In the genomic region with DNA sequence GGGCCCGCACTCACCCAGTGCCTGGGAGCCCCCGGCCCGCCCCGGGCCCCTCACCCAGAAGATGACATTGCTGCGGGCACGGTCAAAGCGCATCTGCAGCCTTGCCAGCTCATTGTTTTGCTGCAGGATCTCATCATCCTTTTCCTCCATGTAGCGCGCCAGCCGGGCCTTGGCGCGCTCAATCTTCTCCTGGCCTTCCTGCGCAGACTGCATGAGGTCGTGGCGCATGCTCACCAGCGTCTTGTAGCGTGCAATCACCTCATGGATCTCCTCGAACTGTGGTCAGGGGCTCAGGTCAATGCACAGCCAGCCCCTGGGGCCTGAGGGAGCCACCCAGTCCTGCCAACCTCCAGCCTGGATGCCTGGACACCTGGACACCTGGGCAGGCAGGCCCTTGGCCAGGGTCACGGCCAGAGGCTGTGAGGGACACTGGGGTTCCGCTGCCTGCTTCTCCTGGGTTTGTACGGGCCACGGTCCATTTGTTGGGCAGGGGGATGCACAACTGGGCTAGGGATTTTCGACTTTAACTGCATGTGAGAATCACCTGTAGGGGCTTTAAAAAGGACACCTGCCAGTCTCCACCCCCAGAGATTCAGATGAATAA, we compare ENCODE assay signal across 24 cellular contexts. TPM values are rescaled to one million over a fixed set of nuclear protein-coding genes. Genes with fewer than 3 reads are reported as not detected.
"Had no signal": no experiment of that assay in that cellular context is flagged by ENCODE, and none has a peak within 500 bp of the region (broad histone marks: within the 10 kb centered on the region; RNA-seq: fewer than 3 reads in every experiment).

No MANE protein-coding gene starts in this region.

- DNase-seq: IMR-90, Kasumi-1, MM.1S, NCI-H1092 treated with DMSO at 0.1 percent for 48 hours, NCI-H1436, NCI-H187, NCI-H2029, NCI-H2081 treated with DMSO at 0.1 percent for 48 hours, NCI-H2171, NCI-H226, NCI-H446, NCI-H510A, NCI-H524 treated with DMSO at 0.1 percent for 48 hours, NCI-H69, NCI-H774, SHP77 treated with DMSO at 0.1 percent for 48 hours, SJCRH30 had no signal

- ATAC-seq: HepG2, Panc1, SK-N-SH treated with all-trans-retinoic acid at 6 μM for 48 hours had no signal

- H3K27me3 ChIP-seq: SJCRH30 had no signal

- H3K4me3 ChIP-seq: SJCRH30 had no signal

- H3K27ac ChIP-seq: KMS-11, RWPE1, SJCRH30 had no signal

- H3K9me3 ChIP-seq: SJCRH30 had no signal

- H3K4me1 ChIP-seq: SJCRH30 had no signal

- H3K9ac ChIP-seq: KMS-11 had no signal

- H3K4me2 ChIP-seq: KMS-11 had no signal

- H3K36me3 ChIP-seq: SJCRH30 had no signal

RNA-seq across cellular contexts. Expression of gene CCDC42, which starts 9.2 kb away (rescaled TPM):
- total RNA-seq: HepG2, HT1080, IMR-90, M059J, SJCRH30 had no signal
- polyA plus RNA-seq: HepG2, IMR-90 had no signal

RNA-seq across cellular contexts. Expression of gene SPDYE4, which starts 22.9 kb away (rescaled TPM):
- total RNA-seq: HepG2, HT1080, IMR-90, M059J, SJCRH30 had no signal
- polyA plus RNA-seq: HepG2, IMR-90 had no signal
